8 cellular contexts compared by ENCODE assay signal in the genomic region with DNA sequence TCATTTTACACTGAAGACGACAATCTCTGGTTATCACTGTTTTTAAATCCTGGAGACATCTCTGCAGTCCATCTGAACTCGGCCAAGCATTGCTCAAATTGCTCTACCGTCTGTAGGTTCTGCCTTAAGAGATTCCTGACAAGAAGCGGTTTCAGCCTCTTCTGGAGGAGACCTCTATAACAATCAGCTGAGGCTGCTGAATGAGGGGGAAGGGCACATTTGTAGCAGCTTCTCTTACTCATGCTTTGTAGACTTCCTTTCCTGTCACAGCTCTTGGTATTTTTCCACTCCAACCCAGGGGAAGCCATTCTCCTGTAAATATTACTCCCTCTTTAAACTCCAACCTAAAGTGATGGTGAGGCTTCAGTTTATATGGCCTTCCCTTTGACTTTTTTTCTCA.
DNase-seq lines count a peak whose midpoint lies in the region; ATAC-seq, FAIRE-seq and TF ChIP-seq lines count a peak whose summit lies in the region.

No MANE protein-coding gene starts in this region.

- ATAC-seq in HG03378 (IDR thresholded peaks at IDR 0.05; ENCODE audit: unreplicated experiment) = no peak

- no peak overlapping the region for H3K27ac ChIP-seq in effector memory CD4-positive, alpha-beta T cell (ENCODE audit: insufficient read depth, low read length, poor library complexity, severe bottlenecking)

- H3K4me1 ChIP-seq in effector memory CD4-positive, alpha-beta T cell (ENCODE audit: control insufficient read depth, insufficient read depth, low read length, poor library complexity, severe bottlenecking) = peaks cover 13% of the 10 kb centered on the region

- no peaks in the 10 kb centered on the region for H3K36me3 ChIP-seq in effector memory CD4-positive, alpha-beta T cell (ENCODE audit: control insufficient read depth, insufficient read depth, low read length)

- no peaks in the 10 kb centered on the region for H3K9me3 ChIP-seq in effector memory CD4-positive, alpha-beta T cell (ENCODE audit: control insufficient read depth, low read length)

- DNase-seq in EL (peak; percentile 83), NCI-H2029 treated with DMSO at 0.1 percent for 48 hours (lab: John Stamatoyannopoulos, UW) (peak; percentile 36), astrocyte of the cerebellum (ENCODE audit: low read depth) (peak; percentile 67), kidney tubule cell (ENCODE audit: low spot score) (peak; percentile 78), urothelium cell line (ENCODE audit: low spot score) (peak; percentile 90), T-helper 9 cell (no peak)
- no peak for DNase-seq in effector memory CD4-positive, alpha-beta T cell

- in situ Hi-C loops in astrocyte of the cerebellum (cut with HindIII; ENCODE audit: low sequenced_read_pairs) = no loop called here

- no peak overlapping the region for H3K4me3 ChIP-seq in astrocyte of the cerebellum (ENCODE audit: low read depth, low read length)
- H3K4me3 ChIP-seq in effector memory CD4-positive, alpha-beta T cell (ENCODE audit: insufficient read depth, low read depth, low read length, poor library complexity, severe bottlenecking) = no peak overlapping the region

- TF ChIP-seq CTCF in astrocyte of the cerebellum (IDR thresholded peaks at IDR 0.05; ENCODE audit: low read depth, low read length, missing control alignments) = no peak

- no peak for FAIRE-seq in urothelium cell line (lab: Jason Lieb, UNC)

- no peaks in the 10 kb centered on the region for H3K27me3 ChIP-seq in effector memory CD4-positive, alpha-beta T cell (replicated peaks; ENCODE audit: control insufficient read depth, insufficient read depth, low read length, poor library complexity, severe bottlenecking)

Comparison
In these comparisons a context has a peak if more than half of its experiments do, and no peak if none do; other contexts are left out.
1. DNase-seq: peak in EL (single experiment), NCI-H2029 treated with DMSO at 0.1 percent for 48 hours (single experiment), astrocyte of the cerebellum (single experiment), kidney tubule cell (single experiment) and urothelium cell line (single experiment); none in T-helper 9 cell (single experiment) and effector memory CD4-positive, alpha-beta T cell (0 of 3).